Comparison of ENCODE assay signal across 21 cellular contexts in genomic region chr2:18551169-18551568, GRCh38. TPM values are rescaled to one million over a fixed set of nuclear protein-coding genes. Genes with fewer than 3 reads are reported as not detected.
A peak's percentile ranks its signal among the peaks of the same experiment; 100 is the strongest.
DNase-seq lines count a peak whose midpoint lies in the region; ATAC-seq, FAIRE-seq and TF ChIP-seq lines count a peak whose summit lies in the region.
"Had no signal": no experiment of that assay in that cellular context is flagged by ENCODE, and none has a peak within 500 bp of the region (broad histone marks: within the 10 kb centered on the region; RNA-seq: fewer than 3 reads in every experiment).

No MANE protein-coding gene starts in this region.

- POLR2A ChIA-PET in HEK293 (lab: Yijun Ruan, JAX) = no interaction called here

- peak; percentile 72 to 84 (median 78) for ATAC-seq in pancreas
- ATAC-seq: GM23338, Panc1, Right ventricle myocardium inferior had no signal

- DNase-seq in NCI-H748 treated with DMSO at 0.1 percent for 48 hours (lab: John Stamatoyannopoulos, UW) (peak; percentile 42), epithelial cell of esophagus (ENCODE audit: low read depth) (peak; percentile 75), pancreas (no peak), islet precursor cell (no peak), hepatic stellate cell (ENCODE audit: low spot score) (no peak)
- DNase-seq in activated T-cell treated with anti-CD3 and anti-CD28 coated beads, Interleukin-2, amount 50 U/mL, for 48 hours = no peak
- DNase-seq: BE2C; CD4-positive, alpha-beta T cell; DMS79 treated with DMSO at 0.1 percent for 48 hours; NCI-H1048; NCI-H1694; NCI-H345; NCI-H82; T-helper 1 cell had no signal

- no peaks in the 10 kb centered on the region for H3K9me3 ChIP-seq in HEK293 (ENCODE audit: control insufficient read depth, insufficient read depth, low read depth, low read length)
- no peaks in the 10 kb centered on the region for H3K9me3 ChIP-seq in pancreas
- H3K9me3 ChIP-seq: BE2C had no signal

- CTCF ChIA-PET in HEK293 (lab: Yijun Ruan, JAX) = interaction anchor here (0.6 kb wide), 1 partner anchor 818 kb away, joined by 3 read pairs; no protein-coding TSS in a partner anchor

- peaks cover 7% of the 10 kb centered on the region for H3K4me1 ChIP-seq in HEK293 (ENCODE audit: control insufficient read depth, insufficient read depth, low read length)
- peaks cover 9 to 24% (median 19%) of the 10 kb centered on the region in 3 donors for H3K4me1 ChIP-seq in pancreas
- H3K4me1 ChIP-seq: BE2C had no signal

- FAIRE-seq in pancreas (lab: Jason Lieb, UNC) = no peak

- TF ChIP-seq CTCF in HEK293 (tag by site-specific recombination; IDR thresholded peaks at IDR 0.05) (no peak), epithelial cell of esophagus (IDR thresholded peaks at IDR 0.05; ENCODE audit: insufficient read depth, low read depth, low read length, missing control alignments) (no peak), pancreas (IDR thresholded peaks at IDR 0.05) (no peak)

- intact Hi-C loops in pancreas (cut with DNase I) = no loop called here

- H3K4me3 ChIP-seq in HEK293 (ENCODE audit: low read depth, low read length) = no peak overlapping the region
- H3K4me3 ChIP-seq in epithelial cell of esophagus (ENCODE audit: low read length) = no peak overlapping the region
- no peak overlapping the region for H3K4me3 ChIP-seq in pancreas
- H3K4me3 ChIP-seq: GM23338 had no signal

- WGBS in pancreas, 2 donors = 8 to 13% methylated on average over 1 of the region's 1 CpG

- no peaks in the 10 kb centered on the region for H3K27me3 ChIP-seq in pancreas
- H3K27me3 ChIP-seq: BE2C had no signal

- H3K27ac ChIP-seq in HEK293 (ENCODE audit: extremely low read depth, low read depth, low read length) (no peak overlapping the region), pancreas (peak overlapping the region in 1 of 4 donors; percentile 1)
- H3K27ac ChIP-seq: KMS-11 had no signal

- H3K36me3 ChIP-seq in HEK293 (ENCODE audit: control insufficient read depth in 2 of 2, insufficient read depth in 1 of 2, low read length in 2 of 2) (peaks cover 8 to 14% of the 10 kb centered on the region in 2 experiments; a peak in 2 of 3 replicates), pancreas (peaks cover 0 to 10% (median 3%) of the 10 kb centered on the region in 3 donors)

TF ChIP-seq in HEK293, 187 proteins besides CTCF, POLR2A, EP300 and RAD21:
- TF ChIP-seq ZNF549 (tag by site-specific recombination; IDR thresholded peaks at IDR 0.05) = no peak
- no peak for TF ChIP-seq HOXD13 (CRISPR knock-in tag; IDR thresholded peaks at IDR 0.05; ENCODE audit: borderline replicate concordance)
- TF ChIP-seq ZNF404 (tag by site-specific recombination; IDR thresholded peaks at IDR 0.05) = no peak
- TF ChIP-seq ZNF211 (tag by site-specific recombination; IDR thresholded peaks at IDR 0.05; ENCODE audit: low read depth) = no peak
- TF ChIP-seq ZXDB (tag by site-specific recombination; IDR thresholded peaks at IDR 0.05) = no peak
- TF ChIP-seq ZNF362 (tag by site-specific recombination; IDR thresholded peaks at IDR 0.05) = 0 out of 2 replicates have a peak, but pooled peaks have one; percentile 13

RNA-seq across cellular contexts. Expression of gene RDH14, which starts 9.3 kb away (rescaled TPM):
- total RNA-seq in pancreas = 10 to 100 TPM in 2 of 6 donors, 1 to 10 TPM in 4; 8.0 to 13.5 (median 8.9) TPM
- polyA plus RNA-seq in pancreas = 10 to 100 TPM in 1 of 2 donors, 1 to 10 TPM in 1; 8.2 to 13.6 TPM

RNA-seq across cellular contexts. Expression of gene NT5C1B, which starts 38.2 kb away (rescaled TPM):
- total RNA-seq in pancreas = not detected
- under 1 TPM in 1 of 2 donors, not detected in 1; 0.05 TPM for polyA plus RNA-seq in pancreas
- total RNA-seq: CD4-positive, alpha-beta T cell; G401; GM23338; M059J; Right ventricle myocardium inferior had no signal
- polyA plus RNA-seq: GM23338 had no signal

Comparison
In these comparisons a context has a peak if more than half of its experiments do, and no peak if none do; other contexts are left out.
1. DNase-seq: peak in NCI-H748 treated with DMSO at 0.1 percent for 48 hours (single experiment) and epithelial cell of esophagus (single experiment); none in pancreas (0 of 6), islet precursor cell (single experiment), activated T-cell treated with anti-CD3 and anti-CD28 coated beads, Interleukin-2, amount 50 U/mL, for 48 hours (0 of 2) and hepatic stellate cell (single experiment).